ENCODE assay signal across 1 cellular context in the genomic region with DNA sequence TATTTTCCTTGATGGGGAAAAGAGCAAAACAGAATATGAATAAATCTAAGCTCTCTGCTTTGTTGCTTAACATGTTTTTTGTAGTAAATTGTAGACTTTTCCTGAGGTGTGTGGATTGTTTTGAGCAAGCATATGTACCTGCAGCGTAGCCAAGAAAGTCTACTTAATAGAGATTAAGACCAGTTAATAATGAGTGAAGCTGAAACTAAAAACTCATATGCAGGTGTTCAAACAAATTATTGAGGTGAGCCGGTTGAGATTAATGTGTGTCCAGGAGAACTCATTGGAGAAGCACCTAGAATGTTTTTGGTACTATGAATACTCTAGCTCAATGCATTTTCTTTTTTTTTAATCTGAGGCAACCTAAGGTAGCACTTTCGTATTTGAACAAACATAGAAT.
TF ChIP-seq lines count a peak whose summit lies in the region.

No MANE protein-coding gene starts in this region.

TF ChIP-seq in GM23338, 12 proteins besides CTCF, POLR2A, EP300 and RAD21 (continued from another document):
- TF ChIP-seq, protein P1, sequence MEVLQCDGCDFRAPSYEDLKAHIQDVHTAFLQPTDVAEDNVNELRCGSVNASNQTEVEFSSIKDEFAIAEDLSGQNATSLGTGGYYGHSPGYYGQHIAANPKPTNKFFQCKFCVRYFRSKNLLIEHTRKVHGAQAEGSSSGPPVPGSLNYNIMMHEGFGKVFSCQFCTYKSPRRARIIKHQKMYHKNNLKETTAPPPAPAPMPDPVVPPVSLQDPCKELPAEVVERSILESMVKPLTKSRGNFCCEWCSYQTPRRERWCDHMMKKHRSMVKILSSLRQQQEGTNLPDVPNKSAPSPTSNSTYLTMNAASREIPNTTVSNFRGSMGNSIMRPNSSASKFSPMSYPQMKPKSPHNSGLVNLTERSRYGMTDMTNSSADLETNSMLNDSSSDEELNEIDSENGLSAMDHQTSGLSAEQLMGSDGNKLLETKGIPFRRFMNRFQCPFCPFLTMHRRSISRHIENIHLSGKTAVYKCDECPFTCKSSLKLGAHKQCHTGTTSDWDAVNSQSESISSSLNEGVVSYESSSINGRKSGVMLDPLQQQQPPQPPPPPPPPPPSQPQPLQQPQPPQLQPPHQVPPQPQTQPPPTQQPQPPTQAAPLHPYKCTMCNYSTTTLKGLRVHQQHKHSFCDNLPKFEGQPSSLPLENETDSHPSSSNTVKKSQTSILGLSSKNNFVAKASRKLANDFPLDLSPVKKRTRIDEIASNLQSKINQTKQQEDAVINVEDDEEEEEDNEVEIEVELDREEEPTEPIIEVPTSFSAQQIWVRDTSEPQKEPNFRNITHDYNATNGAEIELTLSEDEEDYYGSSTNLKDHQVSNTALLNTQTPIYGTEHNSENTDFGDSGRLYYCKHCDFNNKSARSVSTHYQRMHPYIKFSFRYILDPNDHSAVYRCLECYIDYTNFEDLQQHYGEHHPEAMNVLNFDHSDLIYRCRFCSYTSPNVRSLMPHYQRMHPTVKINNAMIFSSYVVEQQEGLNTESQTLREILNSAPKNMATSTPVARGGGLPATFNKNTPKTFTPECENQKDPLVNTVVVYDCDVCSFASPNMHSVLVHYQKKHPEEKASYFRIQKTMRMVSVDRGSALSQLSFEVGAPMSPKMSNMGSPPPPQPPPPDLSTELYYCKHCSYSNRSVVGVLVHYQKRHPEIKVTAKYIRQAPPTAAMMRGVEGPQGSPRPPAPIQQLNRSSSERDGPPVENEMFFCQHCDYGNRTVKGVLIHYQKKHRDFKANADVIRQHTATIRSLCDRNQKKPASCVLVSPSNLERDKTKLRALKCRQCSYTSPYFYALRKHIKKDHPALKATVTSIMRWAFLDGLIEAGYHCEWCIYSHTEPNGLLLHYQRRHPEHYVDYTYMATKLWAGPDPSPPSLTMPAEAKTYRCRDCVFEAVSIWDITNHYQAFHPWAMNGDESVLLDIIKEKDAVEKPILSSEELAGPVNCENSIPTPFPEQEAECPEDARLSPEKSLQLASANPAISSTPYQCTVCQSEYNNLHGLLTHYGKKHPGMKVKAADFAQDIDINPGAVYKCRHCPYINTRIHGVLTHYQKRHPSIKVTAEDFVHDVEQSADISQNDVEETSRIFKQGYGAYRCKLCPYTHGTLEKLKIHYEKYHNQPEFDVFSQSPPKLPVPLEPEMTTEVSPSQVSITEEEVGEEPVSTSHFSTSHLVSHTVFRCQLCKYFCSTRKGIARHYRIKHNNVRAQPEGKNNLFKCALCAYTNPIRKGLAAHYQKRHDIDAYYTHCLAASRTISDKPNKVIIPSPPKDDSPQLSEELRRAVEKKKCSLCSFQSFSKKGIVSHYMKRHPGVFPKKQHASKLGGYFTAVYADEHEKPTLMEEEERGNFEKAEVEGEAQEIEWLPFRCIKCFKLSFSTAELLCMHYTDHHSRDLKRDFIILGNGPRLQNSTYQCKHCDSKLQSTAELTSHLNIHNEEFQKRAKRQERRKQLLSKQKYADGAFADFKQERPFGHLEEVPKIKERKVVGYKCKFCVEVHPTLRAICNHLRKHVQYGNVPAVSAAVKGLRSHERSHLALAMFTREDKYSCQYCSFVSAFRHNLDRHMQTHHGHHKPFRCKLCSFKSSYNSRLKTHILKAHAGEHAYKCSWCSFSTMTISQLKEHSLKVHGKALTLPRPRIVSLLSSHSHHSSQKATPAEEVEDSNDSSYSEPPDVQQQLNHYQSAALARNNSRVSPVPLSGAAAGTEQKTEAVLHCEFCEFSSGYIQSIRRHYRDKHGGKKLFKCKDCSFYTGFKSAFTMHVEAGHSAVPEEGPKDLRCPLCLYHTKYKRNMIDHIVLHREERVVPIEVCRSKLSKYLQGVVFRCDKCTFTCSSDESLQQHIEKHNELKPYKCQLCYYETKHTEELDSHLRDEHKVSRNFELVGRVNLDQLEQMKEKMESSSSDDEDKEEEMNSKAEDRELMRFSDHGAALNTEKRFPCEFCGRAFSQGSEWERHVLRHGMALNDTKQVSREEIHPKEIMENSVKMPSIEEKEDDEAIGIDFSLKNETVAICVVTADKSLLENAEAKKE (CRISPR knock-in tag; IDR thresholded peaks at IDR 0.05), result no peak
- TF ChIP-seq POLR2AphosphoS5 (IDR thresholded peaks at IDR 0.05; ENCODE audit: low read depth) (no peak), STAT1 (IDR thresholded peaks at IDR 0.05; ENCODE audit: unreplicated experiment) (no peak)
- TF ChIP-seq, protein P2, sequence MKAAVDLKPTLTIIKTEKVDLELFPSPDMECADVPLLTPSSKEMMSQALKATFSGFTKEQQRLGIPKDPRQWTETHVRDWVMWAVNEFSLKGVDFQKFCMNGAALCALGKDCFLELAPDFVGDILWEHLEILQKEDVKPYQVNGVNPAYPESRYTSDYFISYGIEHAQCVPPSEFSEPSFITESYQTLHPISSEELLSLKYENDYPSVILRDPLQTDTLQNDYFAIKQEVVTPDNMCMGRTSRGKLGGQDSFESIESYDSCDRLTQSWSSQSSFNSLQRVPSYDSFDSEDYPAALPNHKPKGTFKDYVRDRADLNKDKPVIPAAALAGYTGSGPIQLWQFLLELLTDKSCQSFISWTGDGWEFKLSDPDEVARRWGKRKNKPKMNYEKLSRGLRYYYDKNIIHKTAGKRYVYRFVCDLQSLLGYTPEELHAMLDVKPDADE (IDR thresholded peaks at IDR 0.05), result no peak
